ENCODE assay signal across 1 cellular context in the genomic region with DNA sequence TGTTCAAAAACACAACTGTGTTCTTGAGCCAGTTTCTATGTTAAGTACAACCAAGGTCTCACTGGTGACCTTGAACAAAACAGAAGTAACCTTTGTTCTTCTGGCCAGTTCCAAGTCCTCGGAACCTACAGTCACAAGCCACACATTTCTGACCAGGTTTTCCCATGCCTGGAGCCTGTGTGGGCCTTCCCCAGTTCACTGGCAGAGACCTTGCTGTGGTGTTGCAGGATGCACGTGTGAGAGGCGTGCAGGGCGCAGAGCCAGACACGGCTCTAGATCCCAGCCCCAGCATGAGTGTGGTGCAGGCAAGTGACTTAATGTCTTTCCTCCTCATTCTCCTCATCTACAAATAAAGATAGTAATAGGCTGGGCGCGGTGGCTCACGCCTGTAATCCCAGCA.
TF ChIP-seq lines count a peak whose summit lies in the region.

No MANE protein-coding gene starts in this region.

TF ChIP-seq in HepG2, 621 proteins besides CTCF, POLR2A, EP300 and RAD21 (continued from another document):
- TF ChIP-seq NRL (CRISPR knock-in tag; IDR thresholded peaks at IDR 0.05; ENCODE audit: borderline replicate concordance) (0 out of 2 replicates have a peak, but pooled peaks have one; percentile 22), PAWR (CRISPR knock-in tag; IDR thresholded peaks at IDR 0.05; ENCODE audit: borderline replicate concordance) (no peak), WIZ (CRISPR knock-in tag; IDR thresholded peaks at IDR 0.05) (no peak), HNF4A (CRISPR knock-in tag; IDR thresholded peaks at IDR 0.05) (peak; percentile 50), ZNF737 (CRISPR knock-in tag; IDR thresholded peaks at IDR 0.05; ENCODE audit: borderline replicate concordance) (0 out of 2 replicates have a peak, but pooled peaks have one; percentile 37), GATAD2A (CRISPR knock-in tag; IDR thresholded peaks at IDR 0.05) (peak; percentile 28; the same call in 1 of the 2 replicates), ESRRA (CRISPR knock-in tag; IDR thresholded peaks at IDR 0.05; ENCODE audit: low read depth) (peak; percentile 38; the same call in 1 of the 2 replicates), KDM3A (CRISPR knock-in tag; IDR thresholded peaks at IDR 0.05; ENCODE audit: low read depth) (no peak), PCBP2 (optimal IDR thresholded peaks at IDR 0.05; ENCODE audit: low read depth, low read length, poor library complexity, severe bottlenecking) (no peak), SALL1 (CRISPR knock-in tag; IDR thresholded peaks at IDR 0.05) (peak; percentile 15; the same call in 1 of the 2 replicates)
- TF ChIP-seq, protein P1, sequence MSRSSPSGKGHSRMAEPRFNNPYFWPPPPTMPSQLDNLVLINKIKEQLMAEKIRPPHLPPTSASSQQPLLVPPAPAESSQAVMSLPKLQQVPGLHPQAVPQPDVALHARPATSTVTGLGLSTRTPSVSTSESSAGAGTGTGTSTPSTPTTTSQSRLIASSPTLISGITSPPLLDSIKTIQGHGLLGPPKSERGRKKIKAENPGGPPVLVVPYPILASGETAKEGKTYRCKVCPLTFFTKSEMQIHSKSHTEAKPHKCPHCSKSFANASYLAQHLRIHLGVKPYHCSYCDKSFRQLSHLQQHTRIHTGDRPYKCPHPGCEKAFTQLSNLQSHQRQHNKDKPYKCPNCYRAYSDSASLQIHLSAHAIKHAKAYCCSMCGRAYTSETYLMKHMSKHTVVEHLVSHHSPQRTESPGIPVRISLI (CRISPR knock-in tag; IDR thresholded peaks at IDR 0.05; ENCODE audit: borderline replicate concordance), result no peak
- TF ChIP-seq, protein P2, sequence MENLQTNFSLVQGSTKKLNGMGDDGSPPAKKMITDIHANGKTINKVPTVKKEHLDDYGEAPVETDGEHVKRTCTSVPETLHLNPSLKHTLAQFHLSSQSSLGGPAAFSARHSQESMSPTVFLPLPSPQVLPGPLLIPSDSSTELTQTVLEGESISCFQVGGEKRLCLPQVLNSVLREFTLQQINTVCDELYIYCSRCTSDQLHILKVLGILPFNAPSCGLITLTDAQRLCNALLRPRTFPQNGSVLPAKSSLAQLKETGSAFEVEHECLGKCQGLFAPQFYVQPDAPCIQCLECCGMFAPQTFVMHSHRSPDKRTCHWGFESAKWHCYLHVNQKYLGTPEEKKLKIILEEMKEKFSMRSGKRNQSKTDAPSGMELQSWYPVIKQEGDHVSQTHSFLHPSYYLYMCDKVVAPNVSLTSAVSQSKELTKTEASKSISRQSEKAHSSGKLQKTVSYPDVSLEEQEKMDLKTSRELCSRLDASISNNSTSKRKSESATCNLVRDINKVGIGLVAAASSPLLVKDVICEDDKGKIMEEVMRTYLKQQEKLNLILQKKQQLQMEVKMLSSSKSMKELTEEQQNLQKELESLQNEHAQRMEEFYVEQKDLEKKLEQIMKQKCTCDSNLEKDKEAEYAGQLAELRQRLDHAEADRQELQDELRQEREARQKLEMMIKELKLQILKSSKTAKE (CRISPR knock-in tag; IDR thresholded peaks at IDR 0.05; ENCODE audit: borderline replicate concordance), result no peak
- TF ChIP-seq, protein P3, sequence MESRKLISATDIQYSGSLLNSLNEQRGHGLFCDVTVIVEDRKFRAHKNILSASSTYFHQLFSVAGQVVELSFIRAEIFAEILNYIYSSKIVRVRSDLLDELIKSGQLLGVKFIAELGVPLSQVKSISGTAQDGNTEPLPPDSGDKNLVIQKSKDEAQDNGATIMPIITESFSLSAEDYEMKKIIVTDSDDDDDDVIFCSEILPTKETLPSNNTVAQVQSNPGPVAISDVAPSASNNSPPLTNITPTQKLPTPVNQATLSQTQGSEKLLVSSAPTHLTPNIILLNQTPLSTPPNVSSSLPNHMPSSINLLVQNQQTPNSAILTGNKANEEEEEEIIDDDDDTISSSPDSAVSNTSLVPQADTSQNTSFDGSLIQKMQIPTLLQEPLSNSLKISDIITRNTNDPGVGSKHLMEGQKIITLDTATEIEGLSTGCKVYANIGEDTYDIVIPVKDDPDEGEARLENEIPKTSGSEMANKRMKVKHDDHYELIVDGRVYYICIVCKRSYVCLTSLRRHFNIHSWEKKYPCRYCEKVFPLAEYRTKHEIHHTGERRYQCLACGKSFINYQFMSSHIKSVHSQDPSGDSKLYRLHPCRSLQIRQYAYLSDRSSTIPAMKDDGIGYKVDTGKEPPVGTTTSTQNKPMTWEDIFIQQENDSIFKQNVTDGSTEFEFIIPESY (CRISPR knock-in tag; IDR thresholded peaks at IDR 0.05), result no peak; the same call in 1 of the 2 replicates
- TF ChIP-seq, protein P4, sequence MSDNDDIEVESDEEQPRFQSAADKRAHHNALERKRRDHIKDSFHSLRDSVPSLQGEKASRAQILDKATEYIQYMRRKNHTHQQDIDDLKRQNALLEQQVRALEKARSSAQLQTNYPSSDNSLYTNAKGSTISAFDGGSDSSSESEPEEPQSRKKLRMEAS (IDR thresholded peaks at IDR 0.05), result peak; percentile 27; the same call in 1 of the 2 replicates
- TF ChIP-seq, protein P5, sequence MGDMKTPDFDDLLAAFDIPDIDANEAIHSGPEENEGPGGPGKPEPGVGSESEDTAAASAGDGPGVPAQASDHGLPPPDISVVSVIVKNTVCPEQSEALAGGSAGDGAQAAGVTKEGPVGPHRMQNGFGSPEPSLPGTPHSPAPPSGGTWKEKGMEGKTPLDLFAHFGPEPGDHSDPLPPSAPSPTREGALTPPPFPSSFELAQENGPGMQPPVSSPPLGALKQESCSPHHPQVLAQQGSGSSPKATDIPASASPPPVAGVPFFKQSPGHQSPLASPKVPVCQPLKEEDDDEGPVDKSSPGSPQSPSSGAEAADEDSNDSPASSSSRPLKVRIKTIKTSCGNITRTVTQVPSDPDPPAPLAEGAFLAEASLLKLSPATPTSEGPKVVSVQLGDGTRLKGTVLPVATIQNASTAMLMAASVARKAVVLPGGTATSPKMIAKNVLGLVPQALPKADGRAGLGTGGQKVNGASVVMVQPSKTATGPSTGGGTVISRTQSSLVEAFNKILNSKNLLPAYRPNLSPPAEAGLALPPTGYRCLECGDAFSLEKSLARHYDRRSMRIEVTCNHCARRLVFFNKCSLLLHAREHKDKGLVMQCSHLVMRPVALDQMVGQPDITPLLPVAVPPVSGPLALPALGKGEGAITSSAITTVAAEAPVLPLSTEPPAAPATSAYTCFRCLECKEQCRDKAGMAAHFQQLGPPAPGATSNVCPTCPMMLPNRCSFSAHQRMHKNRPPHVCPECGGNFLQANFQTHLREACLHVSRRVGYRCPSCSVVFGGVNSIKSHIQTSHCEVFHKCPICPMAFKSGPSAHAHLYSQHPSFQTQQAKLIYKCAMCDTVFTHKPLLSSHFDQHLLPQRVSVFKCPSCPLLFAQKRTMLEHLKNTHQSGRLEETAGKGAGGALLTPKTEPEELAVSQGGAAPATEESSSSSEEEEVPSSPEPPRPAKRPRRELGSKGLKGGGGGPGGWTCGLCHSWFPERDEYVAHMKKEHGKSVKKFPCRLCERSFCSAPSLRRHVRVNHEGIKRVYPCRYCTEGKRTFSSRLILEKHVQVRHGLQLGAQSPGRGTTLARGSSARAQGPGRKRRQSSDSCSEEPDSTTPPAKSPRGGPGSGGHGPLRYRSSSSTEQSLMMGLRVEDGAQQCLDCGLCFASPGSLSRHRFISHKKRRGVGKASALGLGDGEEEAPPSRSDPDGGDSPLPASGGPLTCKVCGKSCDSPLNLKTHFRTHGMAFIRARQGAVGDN (CRISPR knock-in tag; IDR thresholded peaks at IDR 0.05), result peak; percentile 48
- TF ChIP-seq, protein P6, sequence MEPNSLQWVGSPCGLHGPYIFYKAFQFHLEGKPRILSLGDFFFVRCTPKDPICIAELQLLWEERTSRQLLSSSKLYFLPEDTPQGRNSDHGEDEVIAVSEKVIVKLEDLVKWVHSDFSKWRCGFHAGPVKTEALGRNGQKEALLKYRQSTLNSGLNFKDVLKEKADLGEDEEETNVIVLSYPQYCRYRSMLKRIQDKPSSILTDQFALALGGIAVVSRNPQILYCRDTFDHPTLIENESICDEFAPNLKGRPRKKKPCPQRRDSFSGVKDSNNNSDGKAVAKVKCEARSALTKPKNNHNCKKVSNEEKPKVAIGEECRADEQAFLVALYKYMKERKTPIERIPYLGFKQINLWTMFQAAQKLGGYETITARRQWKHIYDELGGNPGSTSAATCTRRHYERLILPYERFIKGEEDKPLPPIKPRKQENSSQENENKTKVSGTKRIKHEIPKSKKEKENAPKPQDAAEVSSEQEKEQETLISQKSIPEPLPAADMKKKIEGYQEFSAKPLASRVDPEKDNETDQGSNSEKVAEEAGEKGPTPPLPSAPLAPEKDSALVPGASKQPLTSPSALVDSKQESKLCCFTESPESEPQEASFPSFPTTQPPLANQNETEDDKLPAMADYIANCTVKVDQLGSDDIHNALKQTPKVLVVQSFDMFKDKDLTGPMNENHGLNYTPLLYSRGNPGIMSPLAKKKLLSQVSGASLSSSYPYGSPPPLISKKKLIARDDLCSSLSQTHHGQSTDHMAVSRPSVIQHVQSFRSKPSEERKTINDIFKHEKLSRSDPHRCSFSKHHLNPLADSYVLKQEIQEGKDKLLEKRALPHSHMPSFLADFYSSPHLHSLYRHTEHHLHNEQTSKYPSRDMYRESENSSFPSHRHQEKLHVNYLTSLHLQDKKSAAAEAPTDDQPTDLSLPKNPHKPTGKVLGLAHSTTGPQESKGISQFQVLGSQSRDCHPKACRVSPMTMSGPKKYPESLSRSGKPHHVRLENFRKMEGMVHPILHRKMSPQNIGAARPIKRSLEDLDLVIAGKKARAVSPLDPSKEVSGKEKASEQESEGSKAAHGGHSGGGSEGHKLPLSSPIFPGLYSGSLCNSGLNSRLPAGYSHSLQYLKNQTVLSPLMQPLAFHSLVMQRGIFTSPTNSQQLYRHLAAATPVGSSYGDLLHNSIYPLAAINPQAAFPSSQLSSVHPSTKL (CRISPR knock-in tag; IDR thresholded peaks at IDR 0.05), result 0 out of 2 replicates have a peak, but pooled peaks have one; percentile 17
TF ChIP-seq in HepG2: peak in this region for 10.
